Comparison of ENCODE assay signal across 8 cellular contexts in genomic region chr16:13923703-13924298, GRCh38. TPM values are rescaled to one million over a fixed set of nuclear protein-coding genes. Genes with fewer than 3 reads are reported as not detected.
A peak's percentile ranks its signal among the peaks of the same experiment; 100 is the strongest.
DNase-seq lines count a peak whose midpoint lies in the region; ATAC-seq and TF ChIP-seq lines count a peak whose summit lies in the region.

No MANE protein-coding gene starts in this region.

- H3K36me3 ChIP-seq in Karpas-422 (ENCODE audit: insufficient read depth, low read length): peaks cover 23% of the 10 kb centered on the region

- no peak overlapping the region for H2AFZ ChIP-seq in Karpas-422 (ENCODE audit: low read length)

- no peak overlapping the region for H3K4me3 ChIP-seq in Karpas-422 (ENCODE audit: low read length)
- no peak overlapping the region for H3K4me3 ChIP-seq in fibroblast of mammary gland (ENCODE audit: control insufficient read depth, low read depth, low read length)
- H3K4me3 ChIP-seq in retinal pigment epithelial cell (ENCODE audit: low read length): no peak overlapping the region

- no peaks in the 10 kb centered on the region for H3K9me2 ChIP-seq in Karpas-422 (replicated peaks; ENCODE audit: insufficient read depth, low read length)

- H3K79me2 ChIP-seq in Karpas-422 (ENCODE audit: low read length): peaks cover 29% of the 10 kb centered on the region

- DNase-seq in DMS153 (lab: John Stamatoyannopoulos, UW) (peak; percentile 44), Karpas-422 (peak; percentile 85), RKO (ENCODE audit: low spot score) (peak; percentile 78), fibroblast of mammary gland (ENCODE audit: low read depth) (peak; percentile 81), retinal pigment epithelial cell (ENCODE audit: low read depth) (peak; percentile 17), omental fat pad (ENCODE audit: low spot score) (no peak)

- H4K20me1 ChIP-seq in Karpas-422 (ENCODE audit: insufficient read depth, low read depth, low read length): no peaks in the 10 kb centered on the region

- no peak overlapping the region for H3K27ac ChIP-seq in Karpas-422 (ENCODE audit: low read length)

- H3K9me3 ChIP-seq in Karpas-422 (ENCODE audit: low read length): no peaks in the 10 kb centered on the region

- no peaks in the 10 kb centered on the region for H3K27me3 ChIP-seq in Karpas-422 (ENCODE audit: low read length)

- peak overlapping the region; percentile 12; the same call in 1 of the 2 replicates for H3K9ac ChIP-seq in Karpas-422 (ENCODE audit: low read length)

- no peak for ATAC-seq in HG02885 (IDR thresholded peaks at IDR 0.05; ENCODE audit: poor library complexity, unreplicated experiment)
- no peak for ATAC-seq in GM18873 (IDR thresholded peaks at IDR 0.05; ENCODE audit: low FRiP score, unreplicated experiment)
- no peak for ATAC-seq in omental fat pad (ENCODE audit: low FRiP score)

- H3K4me2 ChIP-seq in Karpas-422 (ENCODE audit: low read depth, low read length, poor library complexity, severe bottlenecking): no peak overlapping the region

- peak; percentile 48 for TF ChIP-seq CTCF in fibroblast of mammary gland (conservative IDR thresholded peaks at IDR 0.05; ENCODE audit: control insufficient read depth, insufficient read depth, low read depth, low read length)
- peak; percentile 38 for TF ChIP-seq CTCF in retinal pigment epithelial cell (conservative IDR thresholded peaks at IDR 0.05; ENCODE audit: low read depth, low read length)
- no peak for TF ChIP-seq CTCF in omental fat pad (IDR thresholded peaks at IDR 0.05)

- peaks cover 22% of the 10 kb centered on the region for H3K4me1 ChIP-seq in Karpas-422 (ENCODE audit: low read length)

RNA-seq across cellular contexts. Expression of gene ERCC4, which starts 3.8 kb away (rescaled TPM):
- total RNA-seq in Karpas-422 (2014; rRNA removed; shearing (Covaris generic); ENCODE audit: low replicate concordance): 9.0 and 18.2 TPM in 2 replicates
- 1 to 10 TPM; 4.8 to 8.7 (median 6.0) TPM for total RNA-seq in omental fat pad

Comparison
In these comparisons a context has a peak if more than half of its experiments do, and no peak if none do; other contexts are left out.
1. CTCF ChIP-seq: peak in fibroblast of mammary gland (single experiment) and retinal pigment epithelial cell (single experiment); none in omental fat pad (0 of 3).